In the genomic region with DNA sequence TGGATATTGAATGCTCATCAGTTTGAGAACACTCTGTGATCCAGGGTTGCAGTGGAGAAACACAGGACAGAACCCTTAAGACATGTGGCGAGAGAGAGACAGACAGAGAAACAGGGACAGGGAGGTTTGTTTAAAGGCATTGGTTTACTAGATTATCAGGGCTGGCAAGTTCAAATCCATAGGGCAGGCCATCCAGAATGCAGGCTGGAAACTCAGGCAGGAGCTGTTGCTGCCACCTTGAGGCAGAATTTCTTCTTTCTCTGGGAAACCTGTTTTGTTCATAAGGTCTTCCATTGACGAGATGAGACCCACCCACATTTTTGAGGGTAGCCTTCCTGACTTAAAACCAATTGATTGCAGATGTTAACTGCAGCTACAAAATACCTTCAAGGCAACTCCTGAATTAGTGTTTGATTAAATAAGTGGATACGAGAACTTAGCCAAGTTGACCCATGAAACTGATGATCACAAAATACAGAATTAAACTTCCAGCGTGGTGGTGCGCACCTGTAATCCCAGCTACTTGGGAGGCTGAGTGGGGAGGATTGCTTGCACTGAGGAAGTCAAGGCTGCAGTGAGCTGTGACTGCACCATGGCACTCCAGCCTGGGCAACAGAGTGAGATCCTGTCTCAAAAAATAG, we compare ENCODE assay signal across 1 cellular context.
TF ChIP-seq lines count a peak whose summit lies in the region.

No MANE protein-coding gene starts in this region.

TF ChIP-seq in HCT116, 20 proteins besides CTCF, POLR2A, EP300 and RAD21 (continued from another document):
- TF ChIP-seq, protein P1, sequence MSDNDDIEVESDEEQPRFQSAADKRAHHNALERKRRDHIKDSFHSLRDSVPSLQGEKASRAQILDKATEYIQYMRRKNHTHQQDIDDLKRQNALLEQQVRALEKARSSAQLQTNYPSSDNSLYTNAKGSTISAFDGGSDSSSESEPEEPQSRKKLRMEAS (IDR thresholded peaks at IDR 0.05) = no peak
- TF ChIP-seq POLR2AphosphoS5 (IDR thresholded peaks at IDR 0.05; ENCODE audit: low read depth, low read length) = no peak
- no peak for TF ChIP-seq YY1 (IDR thresholded peaks at IDR 0.05; ENCODE audit: extremely low read depth, insufficient replicate concordance, low read depth, low read length)
- TF ChIP-seq, protein P2, sequence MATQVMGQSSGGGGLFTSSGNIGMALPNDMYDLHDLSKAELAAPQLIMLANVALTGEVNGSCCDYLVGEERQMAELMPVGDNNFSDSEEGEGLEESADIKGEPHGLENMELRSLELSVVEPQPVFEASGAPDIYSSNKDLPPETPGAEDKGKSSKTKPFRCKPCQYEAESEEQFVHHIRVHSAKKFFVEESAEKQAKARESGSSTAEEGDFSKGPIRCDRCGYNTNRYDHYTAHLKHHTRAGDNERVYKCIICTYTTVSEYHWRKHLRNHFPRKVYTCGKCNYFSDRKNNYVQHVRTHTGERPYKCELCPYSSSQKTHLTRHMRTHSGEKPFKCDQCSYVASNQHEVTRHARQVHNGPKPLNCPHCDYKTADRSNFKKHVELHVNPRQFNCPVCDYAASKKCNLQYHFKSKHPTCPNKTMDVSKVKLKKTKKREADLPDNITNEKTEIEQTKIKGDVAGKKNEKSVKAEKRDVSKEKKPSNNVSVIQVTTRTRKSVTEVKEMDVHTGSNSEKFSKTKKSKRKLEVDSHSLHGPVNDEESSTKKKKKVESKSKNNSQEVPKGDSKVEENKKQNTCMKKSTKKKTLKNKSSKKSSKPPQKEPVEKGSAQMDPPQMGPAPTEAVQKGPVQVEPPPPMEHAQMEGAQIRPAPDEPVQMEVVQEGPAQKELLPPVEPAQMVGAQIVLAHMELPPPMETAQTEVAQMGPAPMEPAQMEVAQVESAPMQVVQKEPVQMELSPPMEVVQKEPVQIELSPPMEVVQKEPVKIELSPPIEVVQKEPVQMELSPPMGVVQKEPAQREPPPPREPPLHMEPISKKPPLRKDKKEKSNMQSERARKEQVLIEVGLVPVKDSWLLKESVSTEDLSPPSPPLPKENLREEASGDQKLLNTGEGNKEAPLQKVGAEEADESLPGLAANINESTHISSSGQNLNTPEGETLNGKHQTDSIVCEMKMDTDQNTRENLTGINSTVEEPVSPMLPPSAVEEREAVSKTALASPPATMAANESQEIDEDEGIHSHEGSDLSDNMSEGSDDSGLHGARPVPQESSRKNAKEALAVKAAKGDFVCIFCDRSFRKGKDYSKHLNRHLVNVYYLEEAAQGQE (IDR thresholded peaks at IDR 0.05; ENCODE audit: low read depth) = no peak
- TF ChIP-seq CEBPB (IDR thresholded peaks at IDR 0.05; ENCODE audit: low read depth) = no peak
- TF ChIP-seq SIN3A (IDR thresholded peaks at IDR 0.05; ENCODE audit: low read depth) = no peak
- no peak for TF ChIP-seq ZFX (IDR thresholded peaks at IDR 0.05)
- TF ChIP-seq TCF7L2 (IDR thresholded peaks at IDR 0.05; ENCODE audit: borderline replicate concordance, extremely low read depth, insufficient read depth, insufficient read length) = no peak
- no peak for TF ChIP-seq FOSL1 (IDR thresholded peaks at IDR 0.05; ENCODE audit: low read depth)
